ENCODE assay signal across 1 cellular context in the genomic region with DNA sequence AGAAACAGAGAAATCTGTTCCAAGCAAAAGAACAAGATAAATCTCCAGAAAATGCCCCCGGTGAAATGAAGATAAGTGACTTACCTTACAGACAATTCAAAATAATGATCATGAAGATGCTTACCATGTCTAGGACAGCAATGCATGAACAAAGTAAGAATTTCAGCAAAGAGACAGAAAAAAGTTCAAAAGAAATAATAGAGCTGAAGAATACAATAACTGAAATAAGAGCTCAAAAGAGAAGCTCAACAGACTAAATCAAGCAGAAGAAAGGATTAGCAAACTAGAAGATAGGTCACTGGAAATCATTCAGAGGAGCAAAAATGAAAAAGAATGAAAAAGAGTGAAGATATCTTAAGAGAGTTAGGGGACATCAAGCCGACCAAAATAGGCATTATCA. TPM values are rescaled to one million over a fixed set of nuclear protein-coding genes. Genes with fewer than 3 reads are reported as not detected.
"Had no signal": no experiment of that assay in that cellular context is flagged by ENCODE, and none has a peak within 500 bp of the region (broad histone marks: within the 10 kb centered on the region; RNA-seq: fewer than 3 reads in every experiment).

No MANE protein-coding gene starts in this region.

RNA-seq across cellular contexts. Expression of gene ZNF74, which starts 19.8 kb away (rescaled TPM):
- total RNA-seq: OCI-LY7 had no signal
